In genomic region chr11:82747471-82747870, GRCh38 we compare ENCODE assay signal across 24 cellular contexts. TPM values are rescaled to one million over a fixed set of nuclear protein-coding genes. Genes with fewer than 3 reads are reported as not detected.
"Had no signal": no experiment of that assay in that cellular context is flagged by ENCODE, and none has a peak within 500 bp of the region (broad histone marks: within the 10 kb centered on the region; RNA-seq: fewer than 3 reads in every experiment).

No MANE protein-coding gene starts in this region.

- H3K27ac Mint-ChIP-seq: naive B cell; nephron; stimulated activated memory B cell treated with anti-CD40 and anti-IgM and Interleukin-4, amounts not matched to agents 10 μg/mL and 1 μg/mL and 100 μg/mL, for 72 hours had no signal

- DNase-seq: cortex of kidney; dorsolateral prefrontal cortex; effector CD8-positive, alpha-beta T cell; foreskin melanocyte; heart right ventricle; hypothalamus; left cardiac atrium; left ventricle myocardium inferior; lower lobe of right lung; mesenchymal stem cell; naive B cell; retina; right lobe of liver; stimulated activated CD4-positive, alpha-beta T cell treated with anti-CD3 and anti-CD28 coated beads, Interleukin-1b, Interleukin-23, amount 100 ng/mL, for 48 hours; stimulated activated CD4-positive, alpha-beta T cell treated with anti-CD3 and anti-CD28 coated beads, Interleukin-4, amount 100 ng/mL, for 24 hours; stimulated activated naive CD8-positive, alpha-beta T cell treated with anti-CD3 and anti-CD28 coated beads, Interleukin-15, amount 100 ng/mL, for 72 hours; testis; transverse colon had no signal

- H3K36me3 Mint-ChIP-seq: stimulated activated memory B cell treated with anti-CD40 and anti-IgM and Interleukin-4, amounts not matched to agents 10 μg/mL and 1 μg/mL and 100 μg/mL, for 72 hours had no signal

- H3K27ac ChIP-seq: dorsolateral prefrontal cortex, heart right ventricle, left ventricle myocardium inferior, lower lobe of right lung, parathyroid adenoma, prostate gland, right lobe of liver, testis, transverse colon, vagina had no signal

- H3K4me1 Mint-ChIP-seq: nephron had no signal

- H3K9me3 Mint-ChIP-seq: central memory CD8-positive, alpha-beta T cell; nephron; stimulated activated memory B cell treated with anti-CD40 and anti-IgM and Interleukin-4, amounts not matched to agents 10 μg/mL and 1 μg/mL and 100 μg/mL, for 72 hours had no signal

- H3K4me3 Mint-ChIP-seq: central memory CD8-positive, alpha-beta T cell; naive B cell; nephron; stimulated activated memory B cell treated with anti-CD40 and anti-IgM and Interleukin-4, amounts not matched to agents 10 μg/mL and 1 μg/mL and 100 μg/mL, for 72 hours; stimulated activated naive CD8-positive, alpha-beta T cell treated with anti-CD3 and anti-CD28 coated beads, Interleukin-15, amount 100 ng/mL, for 72 hours had no signal

RNA-seq across cellular contexts. Expression of gene FAM181B, which starts 13.8 kb away (rescaled TPM):
- total RNA-seq: right lobe of liver had no signal
